Comparison of ENCODE assay signal across 18 cellular contexts in the genomic region with DNA sequence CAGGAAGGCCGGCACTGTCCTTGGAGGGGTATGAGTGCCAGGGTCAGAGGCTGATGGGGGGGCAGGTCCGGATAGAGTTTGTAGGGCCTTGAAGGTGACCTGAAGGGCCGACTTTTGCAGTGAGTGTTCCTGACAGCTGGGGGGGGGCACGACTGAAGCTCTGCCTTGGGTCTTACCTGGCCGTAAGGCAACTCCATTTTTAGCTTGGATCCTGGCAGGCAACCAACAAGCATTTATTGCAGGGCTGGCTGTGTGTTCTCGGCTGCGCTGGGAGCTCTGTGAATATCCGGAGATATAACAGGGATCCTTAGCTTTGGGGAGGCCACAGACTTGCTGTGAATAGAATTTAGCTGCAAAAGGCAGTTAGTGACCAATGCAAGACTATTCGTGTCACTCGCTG.
DNase-seq lines count a peak whose midpoint lies in the region; ATAC-seq and TF ChIP-seq lines count a peak whose summit lies in the region.
"Had no signal": no experiment of that assay in that cellular context is flagged by ENCODE, and none has a peak within 500 bp of the region (broad histone marks: within the 10 kb centered on the region; RNA-seq: fewer than 3 reads in every experiment).

No MANE protein-coding gene starts in this region.

- H3K9me3 Mint-ChIP-seq in CD14-positive monocyte (peaks cover 0 to 10% (median 6%) of the 10 kb centered on the region in 7 donors), H9 (peaks cover 2% of the 10 kb centered on the region in 2 experiments; a peak in 4 of 5 replicates)

- peaks cover 10% of the 10 kb centered on the region; the same call in 1 of the 2 replicates for H3K4me1 ChIP-seq in H9 (ENCODE audit: insufficient read depth, low read length)
- H3K4me1 ChIP-seq in rectal smooth muscle tissue (ENCODE audit: control insufficient read depth, insufficient read depth, low read length): peaks cover 31% of the 10 kb centered on the region
- peaks cover 18% of the 10 kb centered on the region for H3K4me1 ChIP-seq in upper lobe of right lung

- H3K4ac ChIP-seq in H9 (ENCODE audit: low read depth, low read length): no peak overlapping the region

- TF ChIP-seq CTCF in CD14-positive monocyte (IDR thresholded peaks at IDR 0.05) (no peak), H9 (conservative IDR thresholded peaks at IDR 0.05) (no peak), coronary artery (IDR thresholded peaks at IDR 0.05) (no peak), upper lobe of right lung (IDR thresholded peaks at IDR 0.05) (no peak)

- DNase-seq in CD14-positive monocyte (ENCODE audit: low spot score) (no peak), H9 (no peak), coronary artery (ENCODE audit: low spot score) (no peak), upper lobe of right lung (no peak)
- DNase-seq: activated CD4-positive, alpha-beta T cell treated with anti-CD3 and anti-CD28 coated beads, Interleukin-2, amount 50 U/mL, for 48 hours; dermis blood vessel endothelial cell; GOT3; hippocampal formation; left cardiac atrium; MM.1S; NCI-H226; OCI-M1 had no signal

- H3K4me3 Mint-ChIP-seq in CD14-positive monocyte: no peak overlapping the region
- no peak overlapping the region; a peak in 1 of 5 replicates for H3K4me3 Mint-ChIP-seq in H9

- no peak overlapping the region for H4K5ac ChIP-seq in H9 (ENCODE audit: insufficient read length, low read depth, low read length)

- no peak overlapping the region for H3T11ph ChIP-seq in H9 (ENCODE audit: low read length)

- H3K4me3 ChIP-seq in coronary artery (no peak overlapping the region), rectal smooth muscle tissue (ENCODE audit: low read length) (no peak overlapping the region), upper lobe of right lung (no peak overlapping the region)

- no peaks in the 10 kb centered on the region for H3K79me2 ChIP-seq in H9 (ENCODE audit: insufficient read depth, low read length)

- 0 out of 2 replicates have a peak overlapping the region, but pooled peaks have one; percentile 37 for H3K14ac ChIP-seq in H9 (ENCODE audit: insufficient read depth, low read length)

- no peak overlapping the region for H3K56ac ChIP-seq in H9 (ENCODE audit: insufficient read length, low read depth, low read length)

- ATAC-seq in HG03378 (IDR thresholded peaks at IDR 0.05; ENCODE audit: unreplicated experiment) (no peak), upper lobe of right lung (no peak), GM21390 (IDR thresholded peaks at IDR 0.05; ENCODE audit: unreplicated experiment) (no peak), HG02759 (IDR thresholded peaks at IDR 0.05; ENCODE audit: unreplicated experiment) (no peak)
- ATAC-seq: left cardiac atrium, SK-N-SH treated with all-trans-retinoic acid at 6 μM for 48 hours had no signal

- H3K27me3 ChIP-seq in H9 (ENCODE audit: insufficient read depth, low read length) (no peaks in the 10 kb centered on the region), rectal smooth muscle tissue (ENCODE audit: control insufficient read depth, insufficient read depth, low read length) (no peaks in the 10 kb centered on the region), upper lobe of right lung (no peaks in the 10 kb centered on the region)

- no peaks in the 10 kb centered on the region for H3K36me3 ChIP-seq in rectal smooth muscle tissue (ENCODE audit: control insufficient read depth, insufficient read depth, low read length)
- no peaks in the 10 kb centered on the region for H3K36me3 ChIP-seq in upper lobe of right lung

- H3K36me3 Mint-ChIP-seq in CD14-positive monocyte (peaks cover 0 to 4% of the 10 kb centered on the region in 2 donors), H9 (ENCODE audit: insufficient read depth in 1 of 3, low read depth in 3 of 3) (peaks cover 0 to 7% (median 4%) of the 10 kb centered on the region in 3 experiments; a peak in 3 of 7 replicates)
- H3K36me3 Mint-ChIP-seq: type B pancreatic cell had no signal

- no peak overlapping the region for H2BK20ac ChIP-seq in H9 (ENCODE audit: low read depth, low read length, poor library complexity, severe bottlenecking)

- H3K27me3 Mint-ChIP-seq in CD14-positive monocyte (ENCODE audit: low read depth in 3 of 3) (peaks cover 0 to 2% (median 0%) of the 10 kb centered on the region in 3 donors), H9 (ENCODE audit: low read depth) (peaks cover 5% of the 10 kb centered on the region)
- H3K27me3 Mint-ChIP-seq: type B pancreatic cell had no signal

- H2BK15ac ChIP-seq in H9 (ENCODE audit: low read depth, low read length): no peak overlapping the region

- peak overlapping the region; percentile 89 for H2BK12ac ChIP-seq in H9 (ENCODE audit: insufficient read length, low read depth, low read length)

- no peak overlapping the region for H2BK5ac ChIP-seq in H9 (ENCODE audit: insufficient read length, low read length)

- H3K23me2 ChIP-seq in H9 (ENCODE audit: insufficient read length, low read depth, low read length, poor library complexity, severe bottlenecking): peaks cover 18% of the 10 kb centered on the region

- H3K18ac ChIP-seq in H9 (ENCODE audit: insufficient read length, low read depth, low read length): no peak overlapping the region

- WGBS in H9 (ENCODE audit: extremely low coverage, insufficient read length, low lambda C conversion rate): no CpG with 5 or more reads among the region's 10 CpGs

- H3K9me3 ChIP-seq in H9 (ENCODE audit: control insufficient read depth, low read depth, low read length) (no peaks in the 10 kb centered on the region), upper lobe of right lung (no peaks in the 10 kb centered on the region)

- no peaks in the 10 kb centered on the region for H3K79me1 ChIP-seq in H9 (ENCODE audit: insufficient read depth, low read depth, low read length, poor library complexity, severe bottlenecking)

- H3K4me1 Mint-ChIP-seq in CD14-positive monocyte: peaks cover 80% of the 10 kb centered on the region
- H3K4me1 Mint-ChIP-seq in H9: peaks cover 33 to 35% of the 10 kb centered on the region in 2 experiments

- H2AFZ ChIP-seq in H9 (ENCODE audit: low read length): no peak overlapping the region

- H4K91ac ChIP-seq in H9 (ENCODE audit: insufficient read length, low read depth, low read length): no peak overlapping the region

- no peak overlapping the region for H2AK5ac ChIP-seq in H9 (ENCODE audit: insufficient read length, low read length)

- intact Hi-C loops in CD14-positive monocyte (cut with micrococcal nuclease) (loop anchor here (5.0 to 10.0 kb wide), 4 partner anchors 132 to 289 kb away; partner anchors contain the start of genes ATP5PO (in 1 of the 2), MRPS6 (in 1 of the 2) and SLC5A3 (in 1 of the 2)), upper lobe of right lung (cut with DNase I) (no loop called here)

- no peak overlapping the region for H3K9ac ChIP-seq in H9 (ENCODE audit: extremely low read depth, insufficient read length, low read length)
- H3K9ac ChIP-seq in rectal smooth muscle tissue (ENCODE audit: low read length): no peak overlapping the region

- peak overlapping the region; percentile 18 to 99 (median 88) for H3K27ac Mint-ChIP-seq in CD14-positive monocyte
- 0 out of 7 replicates have a peak overlapping the region, but pooled peaks of 1 of the 3 experiments have one; percentile 38 for H3K27ac Mint-ChIP-seq in H9

- no peak overlapping the region for H2BK120ac ChIP-seq in H9 (ENCODE audit: low read depth, low read length, poor library complexity, severe bottlenecking)

- no peak overlapping the region for H3K27ac ChIP-seq in H9 (ENCODE audit: insufficient read length, low read depth, low read length)
- peak overlapping the region; percentile 75 to 88 for H3K27ac ChIP-seq in coronary artery
- H3K27ac ChIP-seq in rectal smooth muscle tissue (ENCODE audit: low read depth, low read length): peak overlapping the region; percentile 45
- H3K27ac ChIP-seq in upper lobe of right lung: no peak overlapping the region

- no peak overlapping the region for H4K8ac ChIP-seq in H9 (replicated peaks; ENCODE audit: insufficient read length, low read depth, low read length)

- H3K23ac ChIP-seq in H9 (ENCODE audit: insufficient read length, low read depth, low read length): no peak overlapping the region

- H4K20me1 ChIP-seq in H9 (ENCODE audit: control insufficient read depth, insufficient read depth, insufficient read length): no peaks in the 10 kb centered on the region

- H3K4me2 ChIP-seq in H9 (ENCODE audit: insufficient read depth, insufficient read length, low read length): no peak overlapping the region

Comparison
In these comparisons a context has a peak if more than half of its experiments do, and no peak if none do; other contexts are left out.
1. H3K27ac ChIP-seq: peak in coronary artery (2 of 2) and rectal smooth muscle tissue (single experiment); none in H9 (single experiment) and upper lobe of right lung (single experiment).